Comparison of ENCODE assay signal across 1 cellular context in the genomic region with DNA sequence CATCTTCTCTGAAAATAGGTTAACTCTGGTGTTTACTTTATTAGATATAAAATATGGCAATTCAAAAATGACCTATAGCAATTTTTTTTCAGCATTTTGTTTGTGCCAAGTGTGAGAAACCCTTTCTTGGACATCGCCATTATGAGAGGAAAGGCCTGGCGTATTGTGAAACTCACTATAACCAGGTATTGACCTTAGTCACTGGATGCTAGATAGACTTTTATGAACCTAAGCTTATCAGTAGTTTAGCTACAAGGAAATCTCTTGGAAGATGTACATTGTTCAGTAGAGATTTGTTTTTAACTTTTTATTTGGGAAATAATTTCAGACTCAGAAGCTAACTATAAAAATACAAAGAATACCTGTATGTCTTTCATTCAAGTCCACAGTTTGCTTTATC. TPM values are rescaled to one million over a fixed set of nuclear protein-coding genes. Genes with fewer than 3 reads are reported as not detected.
"Had no signal": no experiment of that assay in that cellular context is flagged by ENCODE, and none has a peak within 500 bp of the region (broad histone marks: within the 10 kb centered on the region; RNA-seq: fewer than 3 reads in every experiment).

No MANE protein-coding gene starts in this region.

RNA-seq across cellular contexts. Expression of gene LIMS3, which starts 21.7 kb away (rescaled TPM):
- total RNA-seq: activated T-helper 2 cell treated with anti-CD3 and anti-CD28 coated beads, Interferon-gamma antibody, Interleukin-2, Interleukin-4, amounts not matched to agents 10 μg/mL and 5 μg/mL and 100 μg/mL, durations not matched to agents 14 hours and 24 hours and 36 hours had no signal
